ENCODE assay signal across 9 cellular contexts in the genomic region with DNA sequence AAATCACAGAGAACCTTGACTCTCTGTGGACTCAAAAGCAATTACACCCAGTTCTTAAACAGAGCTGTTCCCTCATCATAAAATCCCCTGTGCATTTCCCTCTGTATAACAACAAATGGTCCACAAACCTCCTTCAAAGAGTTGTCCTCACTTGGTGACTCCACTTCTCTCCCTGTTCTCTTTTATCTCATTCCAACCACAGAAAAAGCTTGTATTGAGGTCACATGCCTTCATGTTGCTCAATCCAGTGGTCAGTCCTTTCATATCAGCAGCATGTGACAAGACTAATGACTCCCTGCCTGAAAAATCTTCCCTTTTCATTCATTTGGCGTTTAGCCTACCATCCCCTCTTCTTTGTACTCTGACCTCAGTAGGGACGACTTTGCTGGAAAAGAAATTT.
A peak's percentile ranks its signal among the peaks of the same experiment; 100 is the strongest.
DNase-seq lines count a peak whose midpoint lies in the region; ATAC-seq and TF ChIP-seq lines count a peak whose summit lies in the region.
"Had no signal": no experiment of that assay in that cellular context is flagged by ENCODE, and none has a peak within 500 bp of the region (broad histone marks: within the 10 kb centered on the region; RNA-seq: fewer than 3 reads in every experiment).

No MANE protein-coding gene starts in this region.

- H3K27me3 ChIP-seq in osteoblast (ENCODE audit: insufficient read depth, low read length), result no peaks in the 10 kb centered on the region
- H3K27me3 ChIP-seq in PC-3 (ENCODE audit: low read length), result peaks cover 8% of the 10 kb centered on the region

- intact Hi-C loops in PC-3 (cut with micrococcal nuclease), result no loop called here

- ATAC-seq in GM18909 (IDR thresholded peaks at IDR 0.05; ENCODE audit: poor library complexity, unreplicated experiment), result peak; percentile 17
- ATAC-seq in HG02973 (IDR thresholded peaks at IDR 0.05; ENCODE audit: unreplicated experiment), result peak; percentile 14
- no peak for ATAC-seq in PC-3
- no peak for ATAC-seq in activated T-helper 17 cell treated with anti-CD3 and anti-CD28 coated beads, Interleukin-2, amount 50 U/mL, for 72 hours (replicated peaks)

- TF ChIP-seq CTCF in osteoblast (IDR thresholded peaks at IDR 0.05; ENCODE audit: extremely low read depth, low read depth, low read length) (no peak), PC-3 (conservative IDR thresholded peaks at IDR 0.05; ENCODE audit: low read depth, low read length) (no peak)

- H3K36me3 ChIP-seq in osteoblast (ENCODE audit: insufficient read depth, low read length), result no peaks in the 10 kb centered on the region
- H3K36me3 ChIP-seq in PC-3 (ENCODE audit: low read depth, low read length), result no peaks in the 10 kb centered on the region

- H3K27ac ChIP-seq in osteoblast (ENCODE audit: low read depth, low read length), result peak overlapping the region; percentile 98
- H3K27ac ChIP-seq in PC-3 (ENCODE audit: low read length), result no peak overlapping the region

- no peaks in the 10 kb centered on the region for H3K4me1 Mint-ChIP-seq in activated T-helper 17 cell treated with anti-CD3 and anti-CD28 coated beads, Interleukin-2, amount 50 U/mL, for 72 hours

- BruUV-seq in PC-3 (replicated peaks; lab: Mats Ljungman, UMichigan), result no TSS peak

- H4K20me1 ChIP-seq in osteoblast (ENCODE audit: insufficient read depth, low read length) (no peaks in the 10 kb centered on the region), PC-3 (ENCODE audit: low read length) (no peaks in the 10 kb centered on the region)

- H3K27me3 Mint-ChIP-seq in activated T-helper 17 cell treated with anti-CD3 and anti-CD28 coated beads, Interleukin-2, amount 50 U/mL, for 72 hours, result peaks cover 13% of the 10 kb centered on the region

- H3K9me3 Mint-ChIP-seq in activated T-helper 17 cell treated with anti-CD3 and anti-CD28 coated beads, Interleukin-2, amount 50 U/mL, for 72 hours, result no peaks in the 10 kb centered on the region

- H3K9me3 ChIP-seq in osteoblast (ENCODE audit: low read depth, low read length) (no peaks in the 10 kb centered on the region), PC-3 (ENCODE audit: low read length) (no peaks in the 10 kb centered on the region)

- no peaks in the 10 kb centered on the region for H3F3A ChIP-seq in PC-3 (ENCODE audit: low read length, unreplicated experiment)

- no peak overlapping the region for H3K9ac ChIP-seq in PC-3 (ENCODE audit: low read length)

- H3K27ac Mint-ChIP-seq in activated T-helper 17 cell treated with anti-CD3 and anti-CD28 coated beads, Interleukin-2, amount 50 U/mL, for 72 hours, result no peak overlapping the region

- CTCF ChIA-PET in PC-3 (lab: Charles Lee), result no interaction called here

- no peaks in the 10 kb centered on the region for H3K36me3 Mint-ChIP-seq in activated T-helper 17 cell treated with anti-CD3 and anti-CD28 coated beads, Interleukin-2, amount 50 U/mL, for 72 hours (ENCODE audit: low read depth)

- no peaks in the 10 kb centered on the region for H3K9me2 ChIP-seq in PC-3 (replicated peaks; ENCODE audit: low read length)

- POLR2A ChIA-PET in PC-3 (lab: Charles Lee; ENCODE audit: unreplicated experiment), result no interaction called here

- peaks cover 25% of the 10 kb centered on the region for H3K4me1 ChIP-seq in osteoblast (ENCODE audit: insufficient read depth, low read length)
- no peaks in the 10 kb centered on the region for H3K4me1 ChIP-seq in PC-3 (ENCODE audit: insufficient read depth, low read length)

- H2AFZ ChIP-seq in osteoblast (ENCODE audit: low read length), result no peak overlapping the region
- H2AFZ ChIP-seq in PC-3 (ENCODE audit: low read length), result no peak overlapping the region

- H3K4me2 ChIP-seq in osteoblast (ENCODE audit: insufficient read depth, low read length), result peak overlapping the region; percentile 84
- H3K4me2 ChIP-seq in PC-3 (ENCODE audit: low read length), result no peak overlapping the region

- DNase-seq in amniotic epithelial cell (ENCODE audit: low read depth) (peak; percentile 96), osteoblast (ENCODE audit: insufficient read length, low spot score, missing footprints) (peak; percentile 70), PC-3 (no peak), NCI-H128 (lab: John Stamatoyannopoulos, UW; ENCODE audit: unreplicated experiment) (no peak), dedifferentiated amniotic fluid mesenchymal stem cell (ENCODE audit: extremely low spot score) (no peak)
- DNase-seq: nucleus accumbens had no signal

- H3K79me2 ChIP-seq in osteoblast (ENCODE audit: insufficient read depth, low read length), result no peaks in the 10 kb centered on the region
- H3K79me2 ChIP-seq in PC-3 (ENCODE audit: low read length), result no peaks in the 10 kb centered on the region

- H3K4me3 ChIP-seq in osteoblast (ENCODE audit: insufficient read depth, low read length) (peak overlapping the region; percentile 56), PC-3 (ENCODE audit: low read length) (no peak overlapping the region)

- H3K4me3 Mint-ChIP-seq in activated T-helper 17 cell treated with anti-CD3 and anti-CD28 coated beads, Interleukin-2, amount 50 U/mL, for 72 hours, result no peak overlapping the region

Comparison
In these comparisons a context has a peak if more than half of its experiments do, and no peak if none do; other contexts are left out.
1. ATAC-seq: peak in GM18909 (single experiment) and HG02973 (single experiment); none in PC-3 (single experiment) and activated T-helper 17 cell treated with anti-CD3 and anti-CD28 coated beads, Interleukin-2, amount 50 U/mL, for 72 hours (single experiment).
2. DNase-seq: peak in amniotic epithelial cell (single experiment) and osteoblast (single experiment); none in PC-3 (single experiment), NCI-H128 (single experiment) and dedifferentiated amniotic fluid mesenchymal stem cell (single experiment).